In genomic region chr1:235083589-235084323, GRCh38 we compare ENCODE assay signal across 8 cellular contexts. TPM values are rescaled to one million over a fixed set of nuclear protein-coding genes. Genes with fewer than 3 reads are reported as not detected.
DNase-seq lines count a peak whose midpoint lies in the region; ATAC-seq, FAIRE-seq and TF ChIP-seq lines count a peak whose summit lies in the region.

No MANE protein-coding gene starts in this region.

- H3K4me1 ChIP-seq in astrocyte (ENCODE audit: insufficient read depth, low read length) (peaks cover 21% of the 10 kb centered on the region), gastrocnemius medialis (peaks cover 34 to 39% of the 10 kb centered on the region in 2 donors)

- no peaks in the 10 kb centered on the region for H3K9me3 Mint-ChIP-seq in astrocyte (ENCODE audit: unreplicated experiment)

- H3K4me3 Mint-ChIP-seq in astrocyte (ENCODE audit: unreplicated experiment) = peak overlapping the region; percentile 78

- H3K9me3 ChIP-seq in astrocyte (ENCODE audit: insufficient read depth, low read depth, low read length) (no peaks in the 10 kb centered on the region), gastrocnemius medialis (no peaks in the 10 kb centered on the region)

- intact Hi-C loops in gastrocnemius medialis (cut with DNase I; ENCODE audit: low total_unique reads) = loop anchor here (1.0 kb wide), 1 partner anchor 584 kb away; no protein-coding TSS in a partner anchor

- H3K27ac ChIP-seq in astrocyte (ENCODE audit: low read depth, low read length) = peak overlapping the region; percentile 91
- peak overlapping the region; percentile 91 to 100 (median 94) for H3K27ac ChIP-seq in gastrocnemius medialis

- no peaks in the 10 kb centered on the region for H3K36me3 Mint-ChIP-seq in astrocyte (ENCODE audit: low read depth, unreplicated experiment)

- H3K36me3 ChIP-seq in astrocyte (ENCODE audit: insufficient read depth, low read length) (no peaks in the 10 kb centered on the region), gastrocnemius medialis (no peaks in the 10 kb centered on the region)

- TF ChIP-seq POLR2A in gastrocnemius medialis (IDR thresholded peaks at IDR 0.05) = peak in 1 of 2 donors; percentile 22

- peak overlapping the region; percentile 45 for H2AFZ ChIP-seq in astrocyte (ENCODE audit: low read depth, low read length)

- no peaks in the 10 kb centered on the region for H4K20me1 ChIP-seq in astrocyte (ENCODE audit: insufficient read depth, low read length)

- peak overlapping the region; percentile 84 for H3K9ac ChIP-seq in astrocyte (ENCODE audit: low read length)

- no peak for FAIRE-seq in astrocyte (lab: Jason Lieb, UNC)

- H3K4me3 ChIP-seq in astrocyte (ENCODE audit: insufficient read depth, low read depth, low read length) = peak overlapping the region; percentile 27
- peak overlapping the region; percentile 17 to 45 (median 40) for H3K4me3 ChIP-seq in gastrocnemius medialis

- no peaks in the 10 kb centered on the region for H3K27me3 ChIP-seq in astrocyte (ENCODE audit: insufficient read depth, low read length)
- no peaks in the 10 kb centered on the region for H3K27me3 ChIP-seq in gastrocnemius medialis

- ATAC-seq in HG02840 (IDR thresholded peaks at IDR 0.05; ENCODE audit: low FRiP score, unreplicated experiment) (peak; percentile 61), gastrocnemius medialis (peak; percentile 82 to 86)

- peaks cover 22% of the 10 kb centered on the region for H3K4me1 Mint-ChIP-seq in astrocyte (ENCODE audit: low read depth, unreplicated experiment)

- H3K79me2 ChIP-seq in astrocyte (ENCODE audit: insufficient read depth, low read length) = no peaks in the 10 kb centered on the region

- H3K27ac Mint-ChIP-seq in astrocyte (ENCODE audit: unreplicated experiment) = peak overlapping the region; percentile 98

- H3K27me3 Mint-ChIP-seq in astrocyte (ENCODE audit: low read depth, unreplicated experiment) = no peaks in the 10 kb centered on the region

- peak; percentile 98 for DNase-seq in NCI-H1694 (lab: John Stamatoyannopoulos, UW)
- DNase-seq in T-helper 2 cell = peak; percentile 19 to 89 (median 45)
- DNase-seq in astrocyte (ENCODE audit: low read depth) = peak; percentile 89
- DNase-seq in hepatic stellate cell (ENCODE audit: low spot score) = peak; percentile 82
- peak; percentile 81 to 90 for DNase-seq in gastrocnemius medialis
- DNase-seq in GM19238 (ENCODE audit: insufficient read length, low spot score) = no peak

- in situ Hi-C loops in gastrocnemius medialis (cut with MboI; ENCODE audit: low sequenced_read_pairs in 4 of 4) = loop anchor here (5.0 to 25.0 kb wide), 4 partner anchors 346 to 586 kb away; partner anchors contain the start of gene IRF2BP2 (in 3 of the 4)

- TF ChIP-seq CTCF in GM12872 (IDR thresholded peaks at IDR 0.05; ENCODE audit: insufficient read depth, low read depth, low read length) (peak; percentile 97), astrocyte (IDR thresholded peaks at IDR 0.05; ENCODE audit: insufficient read depth, low read depth, low read length) (peak; percentile 91), gastrocnemius medialis (IDR thresholded peaks at IDR 0.05 in 4 of 5, conservative IDR thresholded peaks at IDR 0.05 in 1 of 5) (peak in 4 of 5 experiments; percentile 85 to 96 (median 90))

- H3K4me2 ChIP-seq in astrocyte (ENCODE audit: low read length) = peak overlapping the region; percentile 84

RNA-seq across cellular contexts. Expression of gene TOMM20, which starts 44.9 kb away (rescaled TPM):
- 136 and 143 TPM in 2 replicates for total RNA-seq in astrocyte
- 10 to 100 TPM; 51.7 to 71.8 (median 62.3) TPM for total RNA-seq in gastrocnemius medialis
